1 cellular context compared by ENCODE assay signal in genomic region chr1:63663873-63664272, GRCh38.
TF ChIP-seq lines count a peak whose summit lies in the region.

No MANE protein-coding gene starts in this region.

TF ChIP-seq in A549, 52 proteins besides CTCF, POLR2A, EP300 and RAD21 (continued from another document):
- TF ChIP-seq HMGXB4 (CRISPR knock-in tag; IDR thresholded peaks at IDR 0.05; ENCODE audit: borderline replicate concordance) (no peak), SREBF2 (IDR thresholded peaks at IDR 0.05) (no peak)
TF ChIP-seq in A549: peak in this region for 0.
